ENCODE assay signal across 12 cellular contexts in the genomic region with DNA sequence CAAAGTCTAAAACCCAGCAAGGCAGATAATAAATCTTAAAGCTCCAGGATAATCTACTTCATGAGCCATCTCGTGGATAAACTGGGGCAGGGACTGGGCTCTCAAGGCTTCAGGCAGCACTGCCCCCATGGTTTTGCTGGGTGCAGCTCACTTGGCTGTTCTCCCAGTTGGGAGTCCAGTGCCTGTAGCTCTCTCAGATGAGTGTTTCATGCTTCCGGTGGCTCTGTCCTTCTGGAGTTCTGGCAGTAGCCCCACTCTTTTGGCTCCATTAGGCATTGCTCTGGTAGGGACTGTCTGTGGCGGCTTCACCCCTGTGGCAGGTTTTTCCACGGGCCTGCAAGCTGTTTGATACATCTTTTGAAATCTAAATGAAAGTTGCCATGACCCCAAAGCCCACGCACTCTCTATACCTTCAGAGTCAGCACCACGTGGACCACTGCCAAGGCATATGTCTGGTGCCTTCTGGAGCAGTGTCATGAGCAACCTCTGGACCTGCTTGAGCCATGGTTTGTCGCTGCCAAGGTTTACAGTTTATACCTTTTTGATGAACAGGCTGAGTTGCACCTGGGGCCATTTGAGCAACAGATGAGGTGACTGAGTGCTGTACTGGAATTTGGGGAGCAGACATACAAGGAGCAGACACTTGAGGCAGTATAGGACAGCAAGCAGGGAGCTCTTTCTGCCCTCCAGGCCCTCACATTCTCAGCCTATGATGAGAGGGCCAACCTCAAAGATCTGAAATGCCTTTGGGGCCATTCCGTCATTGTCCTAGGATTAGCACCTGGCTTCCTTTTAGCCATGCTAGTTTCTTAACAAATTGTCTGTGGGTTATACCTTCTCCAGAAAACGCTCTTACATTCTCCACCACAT. TPM values are rescaled to one million over a fixed set of nuclear protein-coding genes. Genes with fewer than 3 reads are reported as not detected.
DNase-seq lines count a peak whose midpoint lies in the region; ATAC-seq and TF ChIP-seq lines count a peak whose summit lies in the region.
"Had no signal": no experiment of that assay in that cellular context is flagged by ENCODE, and none has a peak within 500 bp of the region (broad histone marks: within the 10 kb centered on the region; RNA-seq: fewer than 3 reads in every experiment).

No MANE protein-coding gene starts in this region.

- CTCF ChIA-PET in SK-N-SH (lab: Yijun Ruan, JAX) = interaction anchor here (0.7 to 0.9 kb wide), 2 partner anchors 17 to 30 kb away, joined by 3 read pairs; no protein-coding TSS in a partner anchor

- H3K9ac ChIP-seq in SK-N-SH = no peak overlapping the region
- no peak overlapping the region for H3K9ac ChIP-seq in MM.1S (ENCODE audit: low read length)

- ATAC-seq in SK-N-SH treated with all-trans-retinoic acid at 6 μM for 48 hours = no peak
- ATAC-seq: activated CD4-positive, CD25-positive, alpha-beta regulatory T cell treated with anti-CD3 and anti-CD28 coated beads, Interleukin-2, amount 50 U/mL, for 24 hours had no signal

- DNase-seq in SK-N-SH (no peak), SW480 (ENCODE audit: low spot score) (peak; percentile 8), hepatic stellate cell (ENCODE audit: low spot score) (peak; percentile 26), hypothalamus (lab: John Stamatoyannopoulos, UW) (no peak), NCI-H187 (lab: John Stamatoyannopoulos, UW) (no peak), MM.1S (no peak), COLO668 (lab: John Stamatoyannopoulos, UW; ENCODE audit: unreplicated experiment) (no peak)
- DNase-seq: NCI-H1092 treated with DMSO at 0.1 percent for 48 hours, NCI-H345 had no signal

- H3K27ac ChIP-seq in SK-N-SH (ENCODE audit: low read depth in 2 of 2, low read length in 1 of 2) = no peak overlapping the region
- no peak overlapping the region for H3K27ac ChIP-seq in MM.1S (ENCODE audit: low read length)

- H4K20me1 ChIP-seq in SK-N-SH (ENCODE audit: insufficient read depth) (no peaks in the 10 kb centered on the region), MM.1S (ENCODE audit: insufficient read depth, low read length) (no peaks in the 10 kb centered on the region)

- no peak overlapping the region for H3K4me3 ChIP-seq in SK-N-SH (ENCODE audit: low read depth in 2 of 2, low read length in 1 of 2)
- no peak overlapping the region for H3K4me3 ChIP-seq in MM.1S (ENCODE audit: low read length)
- H3K4me3 ChIP-seq: lung had no signal

- no peaks in the 10 kb centered on the region for H3K9me2 ChIP-seq in SK-N-SH
- H3K9me2 ChIP-seq in MM.1S (replicated peaks; ENCODE audit: insufficient read depth, low read length) = no peaks in the 10 kb centered on the region

- H3F3A ChIP-seq in SK-N-SH (replicated peaks; ENCODE audit: insufficient read depth) = peaks cover 19% of the 10 kb centered on the region
- no peaks in the 10 kb centered on the region for H3F3A ChIP-seq in MM.1S (ENCODE audit: insufficient read depth, low read length)

- no peak overlapping the region for H3K4me2 ChIP-seq in SK-N-SH
- H3K4me2 ChIP-seq in MM.1S (ENCODE audit: low read depth, low read length) = no peak overlapping the region

- TF ChIP-seq CTCF in SK-N-SH (IDR thresholded peaks at IDR 0.05) (no peak), MM.1S (IDR thresholded peaks at IDR 0.05; ENCODE audit: low read length) (no peak)

- H3K27me3 ChIP-seq in SK-N-SH (ENCODE audit: insufficient read depth) (no peaks in the 10 kb centered on the region), MM.1S (replicated peaks; ENCODE audit: insufficient read depth, low read length) (no peaks in the 10 kb centered on the region)

- no peaks in the 10 kb centered on the region for H3K9me3 ChIP-seq in SK-N-SH
- H3K9me3 ChIP-seq in MM.1S (replicated peaks; ENCODE audit: insufficient read depth, low read length) = no peaks in the 10 kb centered on the region

- POLR2A ChIA-PET in SK-N-SH (lab: Yijun Ruan, JAX) = no interaction called here

- H3K4me1 ChIP-seq in SK-N-SH (ENCODE audit: control insufficient read depth in 1 of 2, insufficient read depth in 2 of 2, low read depth in 1 of 2, low read length in 1 of 2) (peaks cover 0 to 16% of the 10 kb centered on the region in 2 experiments; a peak in 3 of 4 replicates), MM.1S (ENCODE audit: low read length) (no peaks in the 10 kb centered on the region)

- TF ChIP-seq EP300 in SK-N-SH (IDR thresholded peaks at IDR 0.05; ENCODE audit: borderline replicate concordance in 1 of 2, low read depth in 1 of 2, low read length in 1 of 2) = no peak

- 77% methylated on average over 8 of the region's 9 CpGs for WGBS in SK-N-SH (ENCODE audit: low lambda C conversion rate)

- H3K36me3 ChIP-seq in SK-N-SH (replicated peaks in 1 of 2; ENCODE audit: control insufficient read depth in 1 of 2, insufficient read depth in 2 of 2, low read length in 1 of 2) (no peaks in the 10 kb centered on the region), MM.1S (replicated peaks; ENCODE audit: insufficient read depth, low read length) (no peaks in the 10 kb centered on the region)

- no peak for TF ChIP-seq RAD21 in SK-N-SH (IDR thresholded peaks at IDR 0.05; ENCODE audit: low read length)

- H3K79me2 ChIP-seq in SK-N-SH (ENCODE audit: insufficient read depth) (no peaks in the 10 kb centered on the region), MM.1S (ENCODE audit: low read length) (no peaks in the 10 kb centered on the region)

- H2AFZ ChIP-seq in SK-N-SH (ENCODE audit: low read depth) = no peak overlapping the region
- H2AFZ ChIP-seq in MM.1S (ENCODE audit: low read length) = no peak overlapping the region

TF ChIP-seq in SK-N-SH, 30 proteins besides CTCF, POLR2A, EP300 and RAD21 (continues in another document):
- TF ChIP-seq GABPA (IDR thresholded peaks at IDR 0.05; ENCODE audit: low read depth) (no peak), MEF2A (IDR thresholded peaks at IDR 0.05; ENCODE audit: borderline replicate concordance, low read depth) (no peak), TCF12 (IDR thresholded peaks at IDR 0.05) (peak; percentile 32), NFIC (IDR thresholded peaks at IDR 0.05; ENCODE audit: borderline replicate concordance) (peak; percentile 61; the same call in 1 of the 2 replicates)
- TF ChIP-seq, protein P1, sequence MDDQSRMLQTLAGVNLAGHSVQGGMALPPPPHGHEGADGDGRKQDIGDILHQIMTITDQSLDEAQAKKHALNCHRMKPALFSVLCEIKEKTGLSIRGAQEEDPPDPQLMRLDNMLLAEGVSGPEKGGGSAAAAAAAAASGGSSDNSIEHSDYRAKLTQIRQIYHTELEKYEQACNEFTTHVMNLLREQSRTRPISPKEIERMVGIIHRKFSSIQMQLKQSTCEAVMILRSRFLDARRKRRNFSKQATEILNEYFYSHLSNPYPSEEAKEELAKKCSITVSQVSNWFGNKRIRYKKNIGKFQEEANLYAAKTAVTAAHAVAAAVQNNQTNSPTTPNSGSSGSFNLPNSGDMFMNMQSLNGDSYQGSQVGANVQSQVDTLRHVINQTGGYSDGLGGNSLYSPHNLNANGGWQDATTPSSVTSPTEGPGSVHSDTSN (IDR thresholded peaks at IDR 0.05) = no peak
- TF ChIP-seq, protein P2, sequence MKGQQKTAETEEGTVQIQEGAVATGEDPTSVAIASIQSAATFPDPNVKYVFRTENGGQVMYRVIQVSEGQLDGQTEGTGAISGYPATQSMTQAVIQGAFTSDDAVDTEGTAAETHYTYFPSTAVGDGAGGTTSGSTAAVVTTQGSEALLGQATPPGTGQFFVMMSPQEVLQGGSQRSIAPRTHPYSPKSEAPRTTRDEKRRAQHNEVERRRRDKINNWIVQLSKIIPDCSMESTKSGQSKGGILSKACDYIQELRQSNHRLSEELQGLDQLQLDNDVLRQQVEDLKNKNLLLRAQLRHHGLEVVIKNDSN (IDR thresholded peaks at IDR 0.05; ENCODE audit: borderline replicate concordance, low read depth) = no peak

TF ChIP-seq in SK-N-SH treated with all-trans-retinoic acid at 6 μM for 48 hours, 23 proteins besides CTCF, POLR2A, EP300 and RAD21:
- TF ChIP-seq SNAI2 (CRISPR knock-in tag; IDR thresholded peaks at IDR 0.05) = no peak
- no peak for TF ChIP-seq GLIS3 (CRISPR knock-in tag; IDR thresholded peaks at IDR 0.05)
- TF ChIP-seq, protein P3, sequence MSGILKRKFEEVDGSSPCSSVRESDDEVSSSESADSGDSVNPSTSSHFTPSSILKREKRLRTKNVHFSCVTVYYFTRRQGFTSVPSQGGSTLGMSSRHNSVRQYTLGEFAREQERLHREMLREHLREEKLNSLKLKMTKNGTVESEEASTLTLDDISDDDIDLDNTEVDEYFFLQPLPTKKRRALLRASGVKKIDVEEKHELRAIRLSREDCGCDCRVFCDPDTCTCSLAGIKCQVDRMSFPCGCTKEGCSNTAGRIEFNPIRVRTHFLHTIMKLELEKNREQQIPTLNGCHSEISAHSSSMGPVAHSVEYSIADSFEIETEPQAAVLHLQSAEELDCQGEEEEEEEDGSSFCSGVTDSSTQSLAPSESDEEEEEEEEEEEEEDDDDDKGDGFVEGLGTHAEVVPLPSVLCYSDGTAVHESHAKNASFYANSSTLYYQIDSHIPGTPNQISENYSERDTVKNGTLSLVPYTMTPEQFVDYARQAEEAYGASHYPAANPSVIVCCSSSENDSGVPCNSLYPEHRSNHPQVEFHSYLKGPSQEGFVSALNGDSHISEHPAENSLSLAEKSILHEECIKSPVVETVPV (CRISPR knock-in tag; IDR thresholded peaks at IDR 0.05) = no peak
- no peak for TF ChIP-seq CSDC2 (CRISPR knock-in tag; IDR thresholded peaks at IDR 0.05)
- TF ChIP-seq ZFP30 (CRISPR knock-in tag; IDR thresholded peaks at IDR 0.05) = no peak
- no peak for TF ChIP-seq ESRRG (CRISPR knock-in tag; IDR thresholded peaks at IDR 0.05)
- TF ChIP-seq BACH2 (CRISPR knock-in tag; IDR thresholded peaks at IDR 0.05; ENCODE audit: borderline replicate concordance) = no peak
- TF ChIP-seq ZNF70 (CRISPR knock-in tag; IDR thresholded peaks at IDR 0.05) = no peak
- TF ChIP-seq, protein P4, sequence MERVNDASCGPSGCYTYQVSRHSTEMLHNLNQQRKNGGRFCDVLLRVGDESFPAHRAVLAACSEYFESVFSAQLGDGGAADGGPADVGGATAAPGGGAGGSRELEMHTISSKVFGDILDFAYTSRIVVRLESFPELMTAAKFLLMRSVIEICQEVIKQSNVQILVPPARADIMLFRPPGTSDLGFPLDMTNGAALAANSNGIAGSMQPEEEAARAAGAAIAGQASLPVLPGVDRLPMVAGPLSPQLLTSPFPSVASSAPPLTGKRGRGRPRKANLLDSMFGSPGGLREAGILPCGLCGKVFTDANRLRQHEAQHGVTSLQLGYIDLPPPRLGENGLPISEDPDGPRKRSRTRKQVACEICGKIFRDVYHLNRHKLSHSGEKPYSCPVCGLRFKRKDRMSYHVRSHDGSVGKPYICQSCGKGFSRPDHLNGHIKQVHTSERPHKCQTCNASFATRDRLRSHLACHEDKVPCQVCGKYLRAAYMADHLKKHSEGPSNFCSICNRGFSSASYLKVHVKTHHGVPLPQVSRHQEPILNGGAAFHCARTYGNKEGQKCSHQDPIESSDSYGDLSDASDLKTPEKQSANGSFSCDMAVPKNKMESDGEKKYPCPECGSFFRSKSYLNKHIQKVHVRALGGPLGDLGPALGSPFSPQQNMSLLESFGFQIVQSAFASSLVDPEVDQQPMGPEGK (CRISPR knock-in tag; IDR thresholded peaks at IDR 0.05; ENCODE audit: borderline replicate concordance) = no peak

RNA-seq across cellular contexts. Expression of a gene that starts 48.6 kb away (rescaled TPM):
- polyA plus RNA-seq in SK-N-SH (2012; rRNA removed) = not detected in 2 replicates
- polyA plus RNA-seq in SK-N-SH (2012; cell fraction: cytosol; rRNA removed) = not detected in 2 replicates
- polyA plus RNA-seq in SK-N-SH (2012; cell fraction: nucleus; rRNA removed) = 0.14 TPM in 1 of 2 replicates, not detected in the other
- polyA plus RNA-seq: lung had no signal

Comparison
In these comparisons a context has a peak if more than half of its experiments do, and no peak if none do; other contexts are left out.
1. DNase-seq: peak in SW480 (single experiment) and hepatic stellate cell (single experiment); none in SK-N-SH (single experiment), hypothalamus (0 of 51), NCI-H187 (0 of 2), MM.1S (single experiment) and COLO668 (single experiment).